1 cellular context compared by ENCODE assay signal in the genomic region with DNA sequence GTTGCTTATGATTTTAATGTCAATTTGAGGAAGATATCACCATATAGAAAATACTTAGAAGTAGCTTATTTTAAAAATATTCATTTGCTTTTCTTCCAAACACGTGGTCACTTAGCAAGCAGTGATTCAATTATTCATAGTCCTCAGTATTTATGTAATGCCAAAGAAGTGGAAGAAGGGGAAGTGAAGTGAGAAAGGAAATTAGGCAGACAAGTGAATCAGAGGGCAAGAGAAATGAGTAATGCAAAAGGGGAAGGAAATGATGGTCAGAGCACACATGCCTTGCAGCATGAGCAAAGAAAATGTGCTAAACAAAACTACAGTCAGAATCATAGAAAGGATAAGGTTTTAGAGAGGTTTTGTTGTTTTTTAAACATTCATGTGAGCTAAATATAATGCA.
TF ChIP-seq lines count a peak whose summit lies in the region.

No MANE protein-coding gene starts in this region.

TF ChIP-seq in HepG2, 621 proteins besides CTCF, POLR2A, EP300 and RAD21 (continued from another document):
- TF ChIP-seq MAZ (IDR thresholded peaks at IDR 0.05; ENCODE audit: borderline replicate concordance, low read depth, low read length) (no peak), MAZ (CRISPR knock-in tag; IDR thresholded peaks at IDR 0.05; ENCODE audit: low read depth) (no peak), RXRA (CRISPR knock-in tag; IDR thresholded peaks at IDR 0.05) (no peak), PAWR (CRISPR knock-in tag; IDR thresholded peaks at IDR 0.05; ENCODE audit: borderline replicate concordance) (no peak), KDM2A (CRISPR knock-in tag; IDR thresholded peaks at IDR 0.05; ENCODE audit: borderline replicate concordance, low read depth) (no peak), TSC22D2 (CRISPR knock-in tag; IDR thresholded peaks at IDR 0.05; ENCODE audit: borderline replicate concordance) (no peak), ZNF790 (CRISPR knock-in tag; IDR thresholded peaks at IDR 0.05; ENCODE audit: borderline replicate concordance) (no peak)
